ENCODE assay signal across 17 cellular contexts in genomic region chr10:97079454-97079853, GRCh38.
A peak's percentile ranks its signal among the peaks of the same experiment; 100 is the strongest.
DNase-seq lines count a peak whose midpoint lies in the region; ATAC-seq and TF ChIP-seq lines count a peak whose summit lies in the region.
"Had no signal": no experiment of that assay in that cellular context is flagged by ENCODE, and none has a peak within 500 bp of the region (broad histone marks: within the 10 kb centered on the region; RNA-seq: fewer than 3 reads in every experiment).

No MANE protein-coding gene starts in this region.

- 13% methylated on average over 2 of the region's 3 CpGs for WGBS in mammary epithelial cell (ENCODE audit: low coverage, missing lambda C conversion rate)

- H3K4me3 Mint-ChIP-seq in GM23338 (no peak overlapping the region), Caco-2 (ENCODE audit: unreplicated experiment) (no peak overlapping the region), progenitor cell of endocrine pancreas (ENCODE audit: low read depth) (no peak overlapping the region)
- H3K4me3 Mint-ChIP-seq: CD4-positive, alpha-beta memory T cell had no signal

- H3K9me3 Mint-ChIP-seq in GM23338 (no peaks in the 10 kb centered on the region), Caco-2 (ENCODE audit: unreplicated experiment) (no peaks in the 10 kb centered on the region), progenitor cell of endocrine pancreas (ENCODE audit: low read depth) (no peaks in the 10 kb centered on the region)

- H4K20me1 ChIP-seq in GM23338 (replicated peaks; ENCODE audit: insufficient read depth) (no peaks in the 10 kb centered on the region), osteoblast (ENCODE audit: insufficient read depth, low read length) (no peaks in the 10 kb centered on the region), mammary epithelial cell (ENCODE audit: insufficient read depth, low read length) (no peaks in the 10 kb centered on the region)

- no peak overlapping the region for H3K9ac ChIP-seq in mammary epithelial cell (ENCODE audit: insufficient read depth, low read length)
- H3K9ac ChIP-seq: GM23248 had no signal

- H3F3A ChIP-seq in GM23338 (replicated peaks; ENCODE audit: low read depth) = no peaks in the 10 kb centered on the region

- H3K36me3 ChIP-seq in GM23338 (ENCODE audit: insufficient read depth) = no peaks in the 10 kb centered on the region
- no peaks in the 10 kb centered on the region for H3K36me3 ChIP-seq in WERI-Rb-1
- H3K36me3 ChIP-seq in osteoblast (ENCODE audit: insufficient read depth, low read length) = no peaks in the 10 kb centered on the region
- H3K36me3 ChIP-seq in Caco-2 (ENCODE audit: control insufficient read depth, insufficient read depth, low read length) = no peaks in the 10 kb centered on the region
- H3K36me3 ChIP-seq in mammary epithelial cell (ENCODE audit: insufficient read depth, low read length) = no peaks in the 10 kb centered on the region

- in situ Hi-C loops in G401 (cut with HindIII; ENCODE audit: low sequenced_read_pairs) (no loop called here), mammary epithelial cell (cut with MboI; ENCODE audit: low sequenced_read_pairs in 2 of 2) (loop anchor here in 1 of 2 donors (10.0 kb wide), 1 partner anchor 125 kb away; no protein-coding TSS in a partner anchor)

- no peaks in the 10 kb centered on the region for H3K27me3 Mint-ChIP-seq in GM23338 (ENCODE audit: insufficient read depth, low read depth, poor library complexity)
- H3K27me3 Mint-ChIP-seq in Caco-2 (ENCODE audit: insufficient read depth, unreplicated experiment) = peaks cover 7% of the 10 kb centered on the region
- peaks cover 13% of the 10 kb centered on the region for H3K27me3 Mint-ChIP-seq in progenitor cell of endocrine pancreas

- H3K9me2 ChIP-seq in GM23338 (ENCODE audit: insufficient read depth) = no peaks in the 10 kb centered on the region

- no peaks in the 10 kb centered on the region for H3K36me3 Mint-ChIP-seq in GM23338 (ENCODE audit: low read depth)
- H3K36me3 Mint-ChIP-seq in Caco-2 (ENCODE audit: insufficient read depth, unreplicated experiment) = no peaks in the 10 kb centered on the region
- no peaks in the 10 kb centered on the region for H3K36me3 Mint-ChIP-seq in progenitor cell of endocrine pancreas (ENCODE audit: insufficient read depth)
- H3K36me3 Mint-ChIP-seq: CD4-positive, alpha-beta memory T cell had no signal

- TF ChIP-seq CTCF in GM23338 (conservative IDR thresholded peaks at IDR 0.05; ENCODE audit: low read depth in 2 of 2) (no peak), WERI-Rb-1 (IDR thresholded peaks at IDR 0.05; ENCODE audit: low read depth, low read length) (no peak), osteoblast (IDR thresholded peaks at IDR 0.05; ENCODE audit: extremely low read depth, low read depth, low read length) (no peak), Caco-2 (IDR thresholded peaks at IDR 0.05; ENCODE audit: insufficient read depth in 1 of 2, low read depth in 1 of 2, low read length in 1 of 2, severe bottlenecking in 1 of 2, unreplicated experiment in 1 of 2) (no peak), mammary epithelial cell (conservative IDR thresholded peaks at IDR 0.05 in 1 of 2, IDR thresholded peaks at IDR 0.05 in 1 of 2; ENCODE audit: extremely low read depth in 1 of 2, insufficient read depth in 1 of 2, low read depth in 1 of 2, low read length in 2 of 2) (no peak), progenitor cell of endocrine pancreas (IDR thresholded peaks at IDR 0.05; ENCODE audit: unreplicated experiment) (no peak)

- H3K79me2 ChIP-seq in GM23338 (replicated peaks; ENCODE audit: insufficient read depth) (no peaks in the 10 kb centered on the region), osteoblast (ENCODE audit: insufficient read depth, low read length) (no peaks in the 10 kb centered on the region), mammary epithelial cell (ENCODE audit: insufficient read depth, low read length) (no peaks in the 10 kb centered on the region)

- intact Hi-C loops in Caco-2 (cut with micrococcal nuclease; ENCODE audit: unreplicated experiment) (no loop called here), mammary epithelial cell (cut with micrococcal nuclease) (no loop called here)

- POLR2A ChIA-PET in Caco-2 (lab: Charles Lee) = no interaction called here

- H3K27ac Mint-ChIP-seq in GM23338 (no peak overlapping the region), Caco-2 (ENCODE audit: unreplicated experiment) (no peak overlapping the region), progenitor cell of endocrine pancreas (no peak overlapping the region)
- H3K27ac Mint-ChIP-seq: CD4-positive, alpha-beta memory T cell had no signal

- peaks cover 32% of the 10 kb centered on the region for H3K4me1 Mint-ChIP-seq in GM23338
- no peaks in the 10 kb centered on the region for H3K4me1 Mint-ChIP-seq in Caco-2 (ENCODE audit: low read depth, unreplicated experiment)
- no peaks in the 10 kb centered on the region for H3K4me1 Mint-ChIP-seq in progenitor cell of endocrine pancreas (ENCODE audit: low read depth)
- H3K4me1 Mint-ChIP-seq: CD4-positive, alpha-beta memory T cell had no signal

- H3K27me3 ChIP-seq in GM23338 (ENCODE audit: insufficient read depth) (no peaks in the 10 kb centered on the region), WERI-Rb-1 (ENCODE audit: insufficient read depth, low read depth, severe bottlenecking) (no peaks in the 10 kb centered on the region), osteoblast (ENCODE audit: insufficient read depth, low read length) (peaks cover 5% of the 10 kb centered on the region), Caco-2 (replicated peaks; ENCODE audit: control insufficient read depth, insufficient read depth, low read length) (peaks cover under 1% of the 10 kb centered on the region), mammary epithelial cell (ENCODE audit: insufficient read depth, low read length) (peaks cover 2% of the 10 kb centered on the region)

- BruUV-seq in Caco-2 (replicated peaks; lab: Mats Ljungman, UMichigan) (no TSS peak), mammary epithelial cell (replicated peaks; lab: Mats Ljungman, UMichigan) (no TSS peak)

- H3K9me3 ChIP-seq in WERI-Rb-1 (ENCODE audit: severe bottlenecking) (no peaks in the 10 kb centered on the region), osteoblast (ENCODE audit: low read depth, low read length) (no peaks in the 10 kb centered on the region), Caco-2 (no peaks in the 10 kb centered on the region), mammary epithelial cell (replicated peaks; ENCODE audit: insufficient read depth, low read length) (no peaks in the 10 kb centered on the region)

- dilution Hi-C loops in mammary epithelial cell (cut with HindIII; ENCODE audit: low sequenced_read_pairs) = no loop called here

- ATAC-seq in GM23338 = no peak
- ATAC-seq: GM12878 had no signal

- peak overlapping the region; percentile 74; the same call in 1 of the 2 replicates for H3K27ac ChIP-seq in GM23338 (ENCODE audit: low read depth)
- peak overlapping the region; percentile 64 for H3K27ac ChIP-seq in WERI-Rb-1
- H3K27ac ChIP-seq in osteoblast (ENCODE audit: low read depth, low read length) = no peak overlapping the region
- no peak overlapping the region for H3K27ac ChIP-seq in mammary epithelial cell (ENCODE audit: insufficient read depth, low read depth, low read length)
- H3K27ac ChIP-seq: GM23248 had no signal

- CTCF ChIA-PET in Caco-2 (lab: Charles Lee) = no interaction called here
- CTCF ChIA-PET in mammary epithelial cell (lab: Charles Lee; ENCODE audit: low non-redundant PET) = no interaction called here

- H3K4me2 ChIP-seq in GM23338 (peak overlapping the region; percentile 44), osteoblast (ENCODE audit: insufficient read depth, low read length) (no peak overlapping the region), mammary epithelial cell (ENCODE audit: insufficient read depth, low read depth, low read length) (no peak overlapping the region)

- peaks cover 21% of the 10 kb centered on the region for H3K4me1 ChIP-seq in GM23338 (ENCODE audit: insufficient read depth)
- no peaks in the 10 kb centered on the region for H3K4me1 ChIP-seq in osteoblast (ENCODE audit: insufficient read depth, low read length)
- no peaks in the 10 kb centered on the region for H3K4me1 ChIP-seq in Caco-2
- H3K4me1 ChIP-seq in mammary epithelial cell (ENCODE audit: insufficient read depth, low read length) = no peaks in the 10 kb centered on the region

- peak; percentile 11 for DNase-seq in G401 (ENCODE audit: low spot score)
- DNase-seq in GM23338 (ENCODE audit: low spot score) = no peak
- no peak for DNase-seq in WERI-Rb-1
- peak; percentile 61 for DNase-seq in osteoblast (ENCODE audit: insufficient read length, low spot score, missing footprints)
- DNase-seq in Caco-2 = no peak
- no peak for DNase-seq in NCI-H1048 (lab: John Stamatoyannopoulos, UW)
- DNase-seq in mammary epithelial cell = no peak
- no peak for DNase-seq in progenitor cell of endocrine pancreas (ENCODE audit: low spot score, unreplicated experiment)
- DNase-seq: C1 segment of cervical spinal cord; CD4-positive, alpha-beta memory T cell; COR-L47; DMS153; DND-41; GDM1; GM23248; HCEC 1CT had no signal

- H2AFZ ChIP-seq in GM23338 = peak overlapping the region; percentile 63
- H2AFZ ChIP-seq in osteoblast (ENCODE audit: low read length) = no peak overlapping the region
- no peak overlapping the region for H2AFZ ChIP-seq in mammary epithelial cell (ENCODE audit: low read depth, low read length)
- H2AFZ ChIP-seq: GM23248 had no signal

- H3K4me3 ChIP-seq in GM23338 (no peak overlapping the region), WERI-Rb-1 (ENCODE audit: low read depth, low read length) (no peak overlapping the region), osteoblast (ENCODE audit: insufficient read depth, low read length) (no peak overlapping the region), Caco-2 (ENCODE audit: low read depth, low read length) (no peak overlapping the region), mammary epithelial cell (replicated peaks in 1 of 3; ENCODE audit: insufficient read depth in 1 of 3, low read depth in 2 of 3, low read length in 3 of 3) (no peak overlapping the region)
- H3K4me3 ChIP-seq: GM12878, GM23248 had no signal

TF ChIP-seq in GM23338, 12 proteins besides CTCF, POLR2A, EP300 and RAD21 (continues in another document):
- TF ChIP-seq CREB1 (CRISPR knock-in tag; IDR thresholded peaks at IDR 0.05; ENCODE audit: low read depth) = no peak

Comparison
In these comparisons a context has a peak if more than half of its experiments do, and no peak if none do; other contexts are left out.
1. DNase-seq: peak in G401 (single experiment) and osteoblast (single experiment); none in GM23338 (single experiment), WERI-Rb-1 (single experiment), Caco-2 (0 of 2), NCI-H1048 (single experiment), mammary epithelial cell (single experiment) and progenitor cell of endocrine pancreas (single experiment).
2. H3K27ac ChIP-seq: peak in GM23338 (single experiment) and WERI-Rb-1 (single experiment); none in osteoblast (single experiment) and mammary epithelial cell (single experiment).